Comparison of ENCODE assay signal across 1 cellular context in genomic region chr6:149483302-149483701, GRCh38.
TF ChIP-seq lines count a peak whose summit lies in the region.

No MANE protein-coding gene starts in this region.

TF ChIP-seq in GM12878, 131 proteins besides CTCF, POLR2A, EP300 and RAD21 (continued from another document):
- TF ChIP-seq USF2 (IDR thresholded peaks at IDR 0.05; ENCODE audit: borderline replicate concordance, low read depth, low read length) (no peak), RELB (IDR thresholded peaks at IDR 0.05; ENCODE audit: low read depth) (0 out of 2 replicates have a peak, but pooled peaks have one; percentile 8), POU2F2 (IDR thresholded peaks at IDR 0.05; ENCODE audit: borderline replicate concordance, low read depth, low read length) (no peak), STAT1 (conservative IDR thresholded peaks at IDR 0.05) (0 out of 2 replicates have a peak, but pooled peaks have one; percentile 37)
